ENCODE assay signal across 14 cellular contexts in genomic region chr17:81482673-81483072, GRCh38. TPM values are rescaled to one million over a fixed set of nuclear protein-coding genes. Genes with fewer than 3 reads are reported as not detected.
DNase-seq lines count a peak whose midpoint lies in the region; ATAC-seq, FAIRE-seq and TF ChIP-seq lines count a peak whose summit lies in the region.
"Had no signal": no experiment of that assay in that cellular context is flagged by ENCODE, and none has a peak within 500 bp of the region (broad histone marks: within the 10 kb centered on the region; RNA-seq: fewer than 3 reads in every experiment).

No MANE protein-coding gene starts in this region.

- POLR2A ChIA-PET in activated CD4-positive, alpha-beta memory T cell treated with anti-CD3 and anti-CD28 coated beads, Interleukin-2, amount 10 ng/mL, durations not matched to agents 7 days and 5 days (lab: Charles Lee) = interaction anchor here (1.3 kb wide), 1 partner anchor 244 kb away, joined by 3 read pairs; the partner anchor contains the start of genes NDUFAF8 and TEPSIN

- peaks cover 9% of the 10 kb centered on the region; the same call in 1 of the 2 replicates for H3F3A ChIP-seq in Loucy (ENCODE audit: low read depth)

- DNase-seq in COLO668 (lab: John Stamatoyannopoulos, UW; ENCODE audit: unreplicated experiment) = peak; percentile 10
- peak in 4 of 6 donors; percentile 49 to 63 (median 56) for DNase-seq in pancreas
- no peak for DNase-seq in ACHN
- DNase-seq in activated CD4-positive, alpha-beta memory T cell treated with anti-CD3 and anti-CD28 coated beads, Interleukin-2, amount 10 ng/mL, durations not matched to agents 7 days and 5 days = no peak
- DNase-seq: activated T-cell treated with anti-CD3 and anti-CD28 coated beads, Interleukin-2, amount 50 U/mL, for 4 hours; effector CD8-positive, alpha-beta T cell; kidney glomerular epithelial cell; NCI-H2029 treated with DMSO at 0.1 percent for 48 hours had no signal

- no peaks in the 10 kb centered on the region for H4K20me1 ChIP-seq in Loucy (ENCODE audit: insufficient read depth, low read length, poor library complexity, severe bottlenecking)

- H3K4me2 ChIP-seq in Loucy (ENCODE audit: low read depth, low read length, poor library complexity, severe bottlenecking) = peak overlapping the region; percentile 98

- ATAC-seq in pancreas (peak in 2 of 4 donors; percentile 2 to 34), HG02970 (IDR thresholded peaks at IDR 0.05; ENCODE audit: low FRiP score, unreplicated experiment) (no peak)
- ATAC-seq: activated T-cell treated with anti-CD3 and anti-CD28 coated beads, Interleukin-2, amount 50 U/mL, for 4 hours; gastroesophageal sphincter had no signal

- TF ChIP-seq CTCF in Loucy (conservative IDR thresholded peaks at IDR 0.05; ENCODE audit: low read length) = no peak
- TF ChIP-seq CTCF in brain (conservative IDR thresholded peaks at IDR 0.05) = no peak
- no peak for TF ChIP-seq CTCF in pancreas (IDR thresholded peaks at IDR 0.05)

- no peak overlapping the region for H2AFZ ChIP-seq in Loucy (ENCODE audit: low read length)

- H3K9ac ChIP-seq in Loucy (ENCODE audit: low read depth, low read length, poor library complexity, severe bottlenecking) = peak overlapping the region; percentile 96

- CTCF ChIA-PET in activated CD4-positive, alpha-beta memory T cell treated with anti-CD3 and anti-CD28 coated beads, Interleukin-2, amount 10 ng/mL, durations not matched to agents 7 days and 5 days (lab: Charles Lee) = no interaction called here

- no peaks in the 10 kb centered on the region for H3K36me3 Mint-ChIP-seq in brain
- H3K36me3 Mint-ChIP-seq in activated CD4-positive, alpha-beta memory T cell treated with anti-CD3 and anti-CD28 coated beads, Interleukin-2, amount 10 ng/mL, durations not matched to agents 7 days and 5 days (ENCODE audit: low read depth) = no peaks in the 10 kb centered on the region

- no peak for FAIRE-seq in pancreas (lab: Jason Lieb, UNC)
- FAIRE-seq: D721Med had no signal

- H3K27me3 Mint-ChIP-seq in brain = no peaks in the 10 kb centered on the region
- peaks cover 37% of the 10 kb centered on the region for H3K27me3 Mint-ChIP-seq in activated CD4-positive, alpha-beta memory T cell treated with anti-CD3 and anti-CD28 coated beads, Interleukin-2, amount 10 ng/mL, durations not matched to agents 7 days and 5 days

- no peaks in the 10 kb centered on the region for H3K9me2 ChIP-seq in Loucy (replicated peaks; ENCODE audit: low read depth, low read length)

- in situ Hi-C loops in ACHN (cut with HindIII; ENCODE audit: low pct_ligation_motif_present, low pct_unique_long_range_greater_than_20kb, low sequenced_read_pairs) = no loop called here

- H3K4me3 ChIP-seq in Loucy (ENCODE audit: low read length, poor library complexity, severe bottlenecking) (peak overlapping the region; percentile 84), pancreas (peak overlapping the region in 1 of 4 donors; percentile 43)
- H3K4me3 ChIP-seq: gastroesophageal sphincter, thoracic aorta had no signal

- 44 to 83% methylated on average over 11 of the region's 11 CpGs for WGBS in pancreas, 2 donors

- H3K4me3 Mint-ChIP-seq in brain = peak overlapping the region in 4 of 5 experiments; percentile 59 to 80 (median 68)
- no peak overlapping the region for H3K4me3 Mint-ChIP-seq in activated CD4-positive, alpha-beta memory T cell treated with anti-CD3 and anti-CD28 coated beads, Interleukin-2, amount 10 ng/mL, durations not matched to agents 7 days and 5 days
- H3K4me3 Mint-ChIP-seq: activated T-cell treated with anti-CD3 and anti-CD28 coated beads, Interleukin-2, amount 50 U/mL, for 4 hours had no signal

- no peaks in the 10 kb centered on the region for H3K36me3 ChIP-seq in Loucy (ENCODE audit: insufficient read depth, low read length)
- H3K36me3 ChIP-seq in pancreas = no peaks in the 10 kb centered on the region
- H3K36me3 ChIP-seq: gastroesophageal sphincter, thoracic aorta had no signal

- peaks cover 59% of the 10 kb centered on the region for H3K4me1 ChIP-seq in Loucy (ENCODE audit: insufficient read depth, low read length, poor library complexity, severe bottlenecking)
- peaks cover 0 to 17% (median 11%) of the 10 kb centered on the region in 3 donors for H3K4me1 ChIP-seq in pancreas

- peaks cover 47% of the 10 kb centered on the region for H3K79me2 ChIP-seq in Loucy (ENCODE audit: insufficient read depth, low read length)

- H3K27ac Mint-ChIP-seq in brain = peak overlapping the region in 4 of 5 experiments; percentile 58 to 85 (median 72)
- no peak overlapping the region for H3K27ac Mint-ChIP-seq in activated CD4-positive, alpha-beta memory T cell treated with anti-CD3 and anti-CD28 coated beads, Interleukin-2, amount 10 ng/mL, durations not matched to agents 7 days and 5 days

- H3K4me1 Mint-ChIP-seq in brain = peaks cover 64% of the 10 kb centered on the region
- peaks cover 13% of the 10 kb centered on the region for H3K4me1 Mint-ChIP-seq in activated CD4-positive, alpha-beta memory T cell treated with anti-CD3 and anti-CD28 coated beads, Interleukin-2, amount 10 ng/mL, durations not matched to agents 7 days and 5 days

- peaks cover 0 to 5% (median 0%) of the 10 kb centered on the region in 5 experiments for H3K9me3 Mint-ChIP-seq in brain
- no peaks in the 10 kb centered on the region for H3K9me3 Mint-ChIP-seq in activated CD4-positive, alpha-beta memory T cell treated with anti-CD3 and anti-CD28 coated beads, Interleukin-2, amount 10 ng/mL, durations not matched to agents 7 days and 5 days
- H3K9me3 Mint-ChIP-seq: activated T-cell treated with anti-CD3 and anti-CD28 coated beads, Interleukin-2, amount 50 U/mL, for 4 hours had no signal

- H3K9me3 ChIP-seq in Loucy (ENCODE audit: insufficient read depth, low read depth, low read length) (no peaks in the 10 kb centered on the region), pancreas (no peaks in the 10 kb centered on the region)
- H3K9me3 ChIP-seq: gastroesophageal sphincter, thoracic aorta had no signal

- H3K27me3 ChIP-seq in Loucy (ENCODE audit: insufficient read depth, low read length, poor library complexity, severe bottlenecking) (no peaks in the 10 kb centered on the region), pancreas (no peaks in the 10 kb centered on the region)
- H3K27me3 ChIP-seq: gastroesophageal sphincter had no signal

- H3K27ac ChIP-seq in pancreas = peak overlapping the region in 2 of 4 donors; percentile 43 to 62
- H3K27ac ChIP-seq: thoracic aorta had no signal

- intact Hi-C loops in pancreas (cut with DNase I) = loop anchor here in 2 of 3 donors (5.0 to 10.0 kb wide), 4 partner anchors 78 to 228 kb away; no protein-coding TSS in a partner anchor

RNA-seq across cellular contexts. Expression of gene ACTG1, which starts 29.9 kb away (rescaled TPM):
- polyA plus RNA-seq in brain (ENCODE audit: insufficient read depth, low read depth, low replicate concordance) (5,204 TPM), pancreas (1,000 to 10,000 TPM in 1 of 2 donors, 100 to 1,000 TPM in 1; 889 to 1,003 TPM)
- 1,000 to 10,000 TPM; 1,458 to 2,872 (median 2,024) TPM for total RNA-seq in pancreas
- 1,000 to 10,000 TPM; 3,658 to 3,769 TPM for total RNA-seq in activated CD4-positive, alpha-beta memory T cell treated with anti-CD3 and anti-CD28 coated beads, Interleukin-2, amount 10 ng/mL, durations not matched to agents 7 days and 5 days

RNA-seq across cellular contexts. Expression of gene FSCN2, which starts 45.5 kb away (rescaled TPM):
- polyA plus RNA-seq in brain (ENCODE audit: insufficient read depth, low read depth, low replicate concordance) (1.3 TPM), pancreas (10 to 100 TPM in 1 of 2 donors, 1 to 10 TPM in 1; 2.5 to 15.3 TPM)
- total RNA-seq in pancreas = 10 to 100 TPM in 4 of 6 donors, 1 to 10 TPM in 2; 7.9 to 11.9 (median 10.7) TPM
- total RNA-seq in activated CD4-positive, alpha-beta memory T cell treated with anti-CD3 and anti-CD28 coated beads, Interleukin-2, amount 10 ng/mL, durations not matched to agents 7 days and 5 days = under 1 TPM; 0.43 to 0.50 TPM

Comparison
In these comparisons a context has a peak if more than half of its experiments do, and no peak if none do; other contexts are left out.
1. DNase-seq: peak in COLO668 (single experiment) and pancreas (4 of 6); none in ACHN (single experiment) and activated CD4-positive, alpha-beta memory T cell treated with anti-CD3 and anti-CD28 coated beads, Interleukin-2, amount 10 ng/mL, durations not matched to agents 7 days and 5 days (single experiment).
2. RNA of gene FSCN2, which starts 45.5 kb away (total RNA-seq): 7.9 to 11.9 TPM in pancreas; 0.43 to 0.50 TPM in activated CD4-positive, alpha-beta memory T cell treated with anti-CD3 and anti-CD28 coated beads, Interleukin-2, amount 10 ng/mL, durations not matched to agents 7 days and 5 days; every median in the first group is over 4 times any median in the second.